In the genomic region with DNA sequence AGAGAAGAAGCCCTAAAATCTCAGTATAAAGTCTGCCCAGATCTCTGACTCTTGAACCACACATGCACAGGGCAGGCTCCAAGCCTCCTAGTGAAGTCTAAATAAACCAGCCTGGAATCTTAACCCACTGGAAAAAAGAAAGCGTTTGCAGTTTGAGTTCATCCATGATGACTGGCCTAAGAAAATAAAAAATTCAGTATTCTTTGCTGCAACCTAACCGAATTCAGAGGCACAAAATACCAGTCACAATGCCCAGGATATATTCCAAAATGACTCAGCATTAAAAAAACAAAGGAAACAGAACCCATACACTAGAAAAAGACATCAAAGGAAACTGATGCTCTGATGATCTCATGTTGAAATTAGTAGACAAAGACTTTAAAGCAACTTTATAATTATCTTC, we compare ENCODE assay signal across 11 cellular contexts.
DNase-seq lines count a peak whose midpoint lies in the region; TF ChIP-seq lines count a peak whose summit lies in the region.
"Had no signal": no experiment of that assay in that cellular context is flagged by ENCODE, and none has a peak within 500 bp of the region (broad histone marks: within the 10 kb centered on the region; RNA-seq: fewer than 3 reads in every experiment).

No MANE protein-coding gene starts in this region.

- no peak for TF ChIP-seq CTCF in AG09309 (IDR thresholded peaks at IDR 0.05; ENCODE audit: control insufficient read depth, insufficient read depth, low read depth, low read length, missing control alignments)
- TF ChIP-seq CTCF in choroid plexus epithelial cell (conservative IDR thresholded peaks at IDR 0.05; ENCODE audit: low read depth, low read length), result no peak
- TF ChIP-seq CTCF in mesothelial cell of epicardium (IDR thresholded peaks at IDR 0.05; ENCODE audit: unreplicated experiment), result no peak

- no peak overlapping the region for H3K4me3 ChIP-seq in AG09309 (ENCODE audit: control insufficient read depth, low read depth, low read length)
- H3K4me3 ChIP-seq in choroid plexus epithelial cell (ENCODE audit: low read depth, low read length), result no peak overlapping the region

- intact Hi-C loops in activated CD4-positive, alpha-beta T cell treated with anti-CD3 and anti-CD28 coated beads, Interleukin-2, amount 10 ng/mL, durations not matched to agents 24 days and 14 days (cut with micrococcal nuclease), result loop anchor here (5.0 kb wide), 1 partner anchor 72 kb away; no protein-coding TSS in a partner anchor

- peaks cover 18% of the 10 kb centered on the region for H3K36me3 Mint-ChIP-seq in mesothelial cell of epicardium
- H3K36me3 Mint-ChIP-seq in activated CD4-positive, alpha-beta T cell treated with anti-CD3 and anti-CD28 coated beads, Interleukin-2, amount 10 ng/mL, durations not matched to agents 24 days and 14 days (ENCODE audit: low read depth), result no peaks in the 10 kb centered on the region

- peaks cover 18% of the 10 kb centered on the region for H3K4me1 Mint-ChIP-seq in mesothelial cell of epicardium
- peaks cover 6% of the 10 kb centered on the region for H3K4me1 Mint-ChIP-seq in activated CD4-positive, alpha-beta T cell treated with anti-CD3 and anti-CD28 coated beads, Interleukin-2, amount 10 ng/mL, durations not matched to agents 24 days and 14 days

- no peaks in the 10 kb centered on the region for H3K27me3 Mint-ChIP-seq in mesothelial cell of epicardium (ENCODE audit: low read depth)
- no peaks in the 10 kb centered on the region for H3K27me3 Mint-ChIP-seq in activated CD4-positive, alpha-beta T cell treated with anti-CD3 and anti-CD28 coated beads, Interleukin-2, amount 10 ng/mL, durations not matched to agents 24 days and 14 days
- H3K27me3 Mint-ChIP-seq: naive B cell had no signal

- H3K27ac Mint-ChIP-seq in mesothelial cell of epicardium, result peak overlapping the region; percentile 21
- H3K27ac Mint-ChIP-seq in activated CD4-positive, alpha-beta T cell treated with anti-CD3 and anti-CD28 coated beads, Interleukin-2, amount 10 ng/mL, durations not matched to agents 24 days and 14 days, result no peak overlapping the region

- DNase-seq in AG09309 (ENCODE audit: low read depth) (peak; percentile 40), LHCN-M2 (ENCODE audit: low read depth) (peak; percentile 90), choroid plexus epithelial cell (ENCODE audit: low read depth) (peak; percentile 63), mesothelial cell of epicardium (ENCODE audit: low spot score in 2 of 2, unreplicated experiment in 2 of 2) (no peak), NCI-H524 (lab: John Stamatoyannopoulos, UW) (no peak), hippocampal formation (lab: John Stamatoyannopoulos, UW) (no peak), NCI-H1436 (lab: John Stamatoyannopoulos, UW) (no peak)
- DNase-seq in activated CD4-positive, alpha-beta T cell treated with anti-CD3 and anti-CD28 coated beads, Interleukin-2, amount 10 ng/mL, durations not matched to agents 24 days and 14 days, result no peak
- DNase-seq: activated naive CD4-positive, alpha-beta T cell treated with Interleukin-2 at 50 U/mL for 16 hours; naive B cell; NCI-H1092 treated with DMSO at 0.1 percent for 48 hours had no signal

- H3K4me3 Mint-ChIP-seq in mesothelial cell of epicardium, result no peak overlapping the region
- H3K4me3 Mint-ChIP-seq in activated CD4-positive, alpha-beta T cell treated with anti-CD3 and anti-CD28 coated beads, Interleukin-2, amount 10 ng/mL, durations not matched to agents 24 days and 14 days, result no peak overlapping the region
- H3K4me3 Mint-ChIP-seq: naive B cell had no signal

- H3K9me3 Mint-ChIP-seq in mesothelial cell of epicardium, result peaks cover 17% of the 10 kb centered on the region
- H3K9me3 Mint-ChIP-seq in activated CD4-positive, alpha-beta T cell treated with anti-CD3 and anti-CD28 coated beads, Interleukin-2, amount 10 ng/mL, durations not matched to agents 24 days and 14 days, result peaks cover 2% of the 10 kb centered on the region

Comparison
In these comparisons a context has a peak if more than half of its experiments do, and no peak if none do; other contexts are left out.
1. DNase-seq: peak in AG09309 (single experiment), LHCN-M2 (single experiment) and choroid plexus epithelial cell (single experiment); none in mesothelial cell of epicardium (0 of 2), NCI-H524 (0 of 2), activated CD4-positive, alpha-beta T cell treated with anti-CD3 and anti-CD28 coated beads, Interleukin-2, amount 10 ng/mL, durations not matched to agents 24 days and 14 days (single experiment), hippocampal formation (0 of 2) and NCI-H1436 (single experiment).